9 cellular contexts compared by ENCODE assay signal in the genomic region with DNA sequence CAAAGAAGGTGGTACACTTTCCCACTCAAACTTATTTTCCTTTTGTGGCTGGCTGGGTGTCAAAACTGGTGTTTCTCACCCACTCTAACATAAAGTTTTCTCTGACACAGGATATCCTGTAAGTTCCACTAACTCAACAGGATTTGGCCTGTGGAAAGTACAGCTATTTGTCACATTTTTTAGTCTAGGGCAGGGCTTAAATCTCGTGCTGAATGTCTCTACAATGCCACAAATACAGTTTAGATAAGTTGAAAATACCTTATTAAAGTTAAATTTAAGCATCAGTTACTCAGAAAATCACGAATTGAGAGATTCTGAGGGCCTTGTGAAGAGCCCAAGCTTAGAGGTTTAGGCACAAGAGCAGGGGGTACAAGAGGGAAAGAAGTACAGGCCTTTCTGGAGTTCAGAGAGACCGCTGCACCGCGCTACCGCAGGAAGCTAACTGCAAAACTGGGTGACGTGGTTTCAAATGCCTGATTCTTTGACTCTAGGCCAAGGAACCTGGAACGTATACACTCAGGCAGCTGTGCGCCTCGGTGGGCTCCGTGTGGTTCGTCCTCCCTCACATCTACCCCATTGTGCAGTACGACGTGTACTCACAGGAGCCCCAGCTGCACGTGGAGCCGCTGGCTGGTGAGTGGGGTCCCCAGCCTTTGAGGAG. TPM values are rescaled to one million over a fixed set of nuclear protein-coding genes. Genes with fewer than 3 reads are reported as not detected.
DNase-seq lines count a peak whose midpoint lies in the region; ATAC-seq and TF ChIP-seq lines count a peak whose summit lies in the region.
"Had no signal": no experiment of that assay in that cellular context is flagged by ENCODE, and none has a peak within 500 bp of the region (broad histone marks: within the 10 kb centered on the region; RNA-seq: fewer than 3 reads in every experiment).

No MANE protein-coding gene starts in this region.

- TF ChIP-seq POLR2A in stomach (IDR thresholded peaks at IDR 0.05) = no peak

- peak overlapping the region; percentile 64 to 77 (median 73) for H3K27ac ChIP-seq in stomach
- no peak overlapping the region for H3K27ac ChIP-seq in aorta (ENCODE audit: low read depth in 1 of 2, low read length in 2 of 2)

- TF ChIP-seq CTCF in stomach (IDR thresholded peaks at IDR 0.05) = no peak

- H3K27ac Mint-ChIP-seq in activated naive CD4-positive, alpha-beta T cell treated with anti-CD3 and anti-CD28 coated beads, Interleukin-2, amount 50 U/mL, for 72 hours = peak overlapping the region; percentile 92 to 98

- peak; percentile 81 to 87 for ATAC-seq in activated naive CD4-positive, alpha-beta T cell treated with anti-CD3 and anti-CD28 coated beads, Interleukin-2, amount 50 U/mL, for 72 hours
- ATAC-seq in GM18873 (IDR thresholded peaks at IDR 0.05; ENCODE audit: low FRiP score, unreplicated experiment) = no peak
- ATAC-seq in aorta (ENCODE audit: low FRiP score) = no peak

- H3K4me1 ChIP-seq in stomach (peaks cover 32 to 69% (median 46%) of the 10 kb centered on the region in 4 donors), aorta (ENCODE audit: control insufficient read depth in 1 of 2, insufficient read depth in 2 of 2, low read length in 2 of 2) (no peaks in the 10 kb centered on the region)

- no peaks in the 10 kb centered on the region for H3K9me3 Mint-ChIP-seq in activated naive CD4-positive, alpha-beta T cell treated with anti-CD3 and anti-CD28 coated beads, Interleukin-2, amount 50 U/mL, for 72 hours

- no peaks in the 10 kb centered on the region for H3K9me3 ChIP-seq in stomach
- no peaks in the 10 kb centered on the region for H3K9me3 ChIP-seq in aorta (ENCODE audit: control insufficient read depth, low read length)

- peak; percentile 48 to 55 for DNase-seq in activated CD4-positive, alpha-beta T cell treated with anti-CD3 and anti-CD28 coated beads for 4 hours
- peak; percentile 60 to 70 for DNase-seq in activated naive CD4-positive, alpha-beta T cell treated with anti-CD3 and anti-CD28 coated beads, Interleukin-2, amount 50 U/mL, for 72 hours (ENCODE audit: low spot score in 2 of 2)
- DNase-seq in mesenteric fat pad (ENCODE audit: low spot score) (peak; percentile 81), stomach (peak; percentile 53), aorta (no peak), HCEC 1CT (no peak), cerebellar cortex (ENCODE audit: low spot score) (no peak)
- DNase-seq: NCI-H146 had no signal

- H3K4me3 ChIP-seq in stomach (no peak overlapping the region), aorta (ENCODE audit: low read length in 2 of 2) (no peak overlapping the region)

- TF ChIP-seq EP300 in stomach (IDR thresholded peaks at IDR 0.05) = no peak

- intact Hi-C loops in stomach (cut with DNase I; ENCODE audit: low total_unique reads) (no loop called here), aorta (cut with DNase I) (no loop called here)

- peaks cover 29 to 70% of the 10 kb centered on the region in 2 donors for H3K36me3 Mint-ChIP-seq in activated naive CD4-positive, alpha-beta T cell treated with anti-CD3 and anti-CD28 coated beads, Interleukin-2, amount 50 U/mL, for 72 hours

- H3K27me3 ChIP-seq in stomach (no peaks in the 10 kb centered on the region), aorta (ENCODE audit: control insufficient read depth in 1 of 2, insufficient read depth in 2 of 2, low read length in 1 of 2) (no peaks in the 10 kb centered on the region)

- WGBS in stomach, 5 donors = 37 to 52% (median 40%) methylated on average over 8 to 16 of the region's 16 CpGs
- 57 to 64% methylated on average over 16 of the region's 16 CpGs for WGBS in aorta, 2 donors

- H3K36me3 ChIP-seq in stomach (peaks cover 20 to 97% (median 95%) of the 10 kb centered on the region in 4 donors), aorta (ENCODE audit: control insufficient read depth in 1 of 2, insufficient read depth in 2 of 2, low read length in 1 of 2) (peaks cover 3 to 9% of the 10 kb centered on the region in 2 donors)

RNA-seq across cellular contexts. Expression of a gene that starts 23.4 kb away (rescaled TPM):
- 10 to 100 TPM; 38.6 to 51.6 TPM for total RNA-seq in activated naive CD4-positive, alpha-beta T cell treated with anti-CD3 and anti-CD28 coated beads, Interleukin-2, amount 50 U/mL, for 72 hours
- total RNA-seq in mesenteric fat pad (3.6 TPM), stomach (10 to 100 TPM in 2 of 5 donors, 1 to 10 TPM in 2, not detected in 1; 4.6 to 29.2 (median 14.7) TPM), aorta (1 to 10 TPM; 3.8 to 9.5 TPM)
- polyA plus RNA-seq in stomach (10 to 100 TPM in 1 of 3 donors, 1 to 10 TPM in 2; 2.4 to 15.3 (median 6.3) TPM), aorta (10 to 100 TPM in 1 of 2 donors, not detected in 1; 18.2 TPM)

RNA-seq across cellular contexts. Expression of a gene that starts 49.7 kb away (rescaled TPM):
- total RNA-seq in activated naive CD4-positive, alpha-beta T cell treated with anti-CD3 and anti-CD28 coated beads, Interleukin-2, amount 50 U/mL, for 72 hours = 10 to 100 TPM; 35.3 to 76.8 TPM
- total RNA-seq in mesenteric fat pad (10.8 TPM), stomach (10 to 100 TPM in 3 of 5 donors, 1 to 10 TPM in 2; 9.6 to 40.6 (median 14.5) TPM), aorta (10 to 100 TPM in 1 of 2 donors, 1 to 10 TPM in 1; 5.8 to 11.8 TPM)
- polyA plus RNA-seq in stomach (10 to 100 TPM in 2 of 3 donors, 1 to 10 TPM in 1; 5.6 to 49.3 (median 15.1) TPM), aorta (1 to 10 TPM; 5.6 to 6.5 TPM)

Comparison
In these comparisons a context has a peak if more than half of its experiments do, and no peak if none do; other contexts are left out.
1. DNase-seq: peak in activated CD4-positive, alpha-beta T cell treated with anti-CD3 and anti-CD28 coated beads for 4 hours (2 of 2), activated naive CD4-positive, alpha-beta T cell treated with anti-CD3 and anti-CD28 coated beads, Interleukin-2, amount 50 U/mL, for 72 hours (2 of 2), mesenteric fat pad (single experiment) and stomach (single experiment); none in aorta (0 of 2), HCEC 1CT (single experiment) and cerebellar cortex (single experiment).
2. ATAC-seq: peak in activated naive CD4-positive, alpha-beta T cell treated with anti-CD3 and anti-CD28 coated beads, Interleukin-2, amount 50 U/mL, for 72 hours (2 of 2); none in GM18873 (single experiment) and aorta (single experiment).
3. H3K27ac ChIP-seq: peak in stomach (5 of 5); none in aorta (0 of 2).